ENCODE assay signal across 8 cellular contexts in genomic region chr20:58308290-58308679, GRCh38. TPM values are rescaled to one million over a fixed set of nuclear protein-coding genes. Genes with fewer than 3 reads are reported as not detected.
A peak's percentile ranks its signal among the peaks of the same experiment; 100 is the strongest.
DNase-seq lines count a peak whose midpoint lies in the region; ATAC-seq, FAIRE-seq and TF ChIP-seq lines count a peak whose summit lies in the region.

No MANE protein-coding gene starts in this region.

- TF ChIP-seq POLR2A in GM18505 (IDR thresholded peaks at IDR 0.05; ENCODE audit: borderline replicate concordance, extremely low read depth, insufficient read depth, insufficient read length): no peak

- peak overlapping the region; percentile 79 for H3K4me3 Mint-ChIP-seq in activated CD4-positive, alpha-beta T cell treated with anti-CD3 and anti-CD28 coated beads for 36 hours
- peak overlapping the region; percentile 82 for H3K4me3 Mint-ChIP-seq in activated naive CD8-positive, alpha-beta T cell treated with anti-CD3 and anti-CD28 coated beads, Interleukin-2, amount 50 U/mL, for 24 hours

- POLR2A ChIA-PET in activated CD4-positive, alpha-beta T cell treated with anti-CD3 and anti-CD28 coated beads for 36 hours (lab: Charles Lee): no interaction called here

- H3K36me3 Mint-ChIP-seq in activated CD4-positive, alpha-beta T cell treated with anti-CD3 and anti-CD28 coated beads for 36 hours (ENCODE audit: low read depth): peaks cover 21% of the 10 kb centered on the region
- peaks cover 16% of the 10 kb centered on the region for H3K36me3 Mint-ChIP-seq in activated naive CD8-positive, alpha-beta T cell treated with anti-CD3 and anti-CD28 coated beads, Interleukin-2, amount 50 U/mL, for 24 hours (ENCODE audit: low read depth)

- H3K9me3 Mint-ChIP-seq in activated CD4-positive, alpha-beta T cell treated with anti-CD3 and anti-CD28 coated beads for 36 hours (ENCODE audit: low read depth): no peaks in the 10 kb centered on the region
- H3K9me3 Mint-ChIP-seq in activated naive CD8-positive, alpha-beta T cell treated with anti-CD3 and anti-CD28 coated beads, Interleukin-2, amount 50 U/mL, for 24 hours: no peaks in the 10 kb centered on the region

- peaks cover 4 to 6% of the 10 kb centered on the region in 2 donors for H3K4me1 ChIP-seq in kidney (ENCODE audit: control insufficient read depth in 1 of 2, insufficient read depth in 1 of 2, low read depth in 1 of 2, low read length in 2 of 2)

- no peak for TF ChIP-seq CTCF in kidney (IDR thresholded peaks at IDR 0.05; ENCODE audit: borderline replicate concordance, extremely low read depth, insufficient read depth)

- H3K36me3 ChIP-seq in kidney (ENCODE audit: control insufficient read depth in 1 of 2, insufficient read depth in 2 of 2, low read length in 2 of 2): peaks cover 0 to 4% of the 10 kb centered on the region in 2 donors

- H3K27me3 Mint-ChIP-seq in activated CD4-positive, alpha-beta T cell treated with anti-CD3 and anti-CD28 coated beads for 36 hours: no peaks in the 10 kb centered on the region
- no peaks in the 10 kb centered on the region for H3K27me3 Mint-ChIP-seq in activated naive CD8-positive, alpha-beta T cell treated with anti-CD3 and anti-CD28 coated beads, Interleukin-2, amount 50 U/mL, for 24 hours

- no peak overlapping the region for H3K27ac ChIP-seq in kidney (ENCODE audit: low read depth in 2 of 2, low read length in 2 of 2)
- peak overlapping the region; percentile 53 for H3K27ac ChIP-seq in temporal lobe (ENCODE audit: low read depth, low read length)

- H3K4me3 ChIP-seq in kidney (ENCODE audit: low read length in 2 of 2): peak overlapping the region; percentile 71 to 84

- peak overlapping the region in 1 of 2 donors; percentile 58 for H3K9ac ChIP-seq in kidney (ENCODE audit: low read length in 2 of 2)

- FAIRE-seq in kidney (lab: Jason Lieb, UNC): no peak

- peak; percentile 32 for DNase-seq in activated CD4-positive, alpha-beta T cell treated with anti-CD3 and anti-CD28 coated beads for 36 hours
- DNase-seq in activated CD4-positive, alpha-beta T cell treated with anti-CD3 and anti-CD28 coated beads for 48 hours: no peak
- no peak for DNase-seq in activated naive CD8-positive, alpha-beta T cell treated with anti-CD3 and anti-CD28 coated beads, Interleukin-2, amount 50 U/mL, for 24 hours
- no peak for DNase-seq in kidney
- no peak for DNase-seq in NCI-H187 (lab: John Stamatoyannopoulos, UW)

- peak overlapping the region; percentile 90 for H3K27ac Mint-ChIP-seq in activated CD4-positive, alpha-beta T cell treated with anti-CD3 and anti-CD28 coated beads for 36 hours
- peak overlapping the region; percentile 85 for H3K27ac Mint-ChIP-seq in activated naive CD8-positive, alpha-beta T cell treated with anti-CD3 and anti-CD28 coated beads, Interleukin-2, amount 50 U/mL, for 24 hours

- intact Hi-C loops in activated CD4-positive, alpha-beta T cell treated with anti-CD3 and anti-CD28 coated beads for 36 hours (cut with DNase I, micrococcal nuclease): loop anchor here (2.0 to 10.0 kb wide), 6 partner anchors 56 to 957 kb away; partner anchors contain the start of genes RAE1 (in 1 of the 2) and ZNF831 (in 1 of the 2)
- intact Hi-C loops in kidney (cut with DNase I): loop anchor here (5.0 kb wide), 1 partner anchor 259 kb away; no protein-coding TSS in a partner anchor

- no peak for ATAC-seq in activated CD4-positive, alpha-beta T cell treated with anti-CD3 and anti-CD28 coated beads for 36 hours
- no peak for ATAC-seq in activated naive CD8-positive, alpha-beta T cell treated with anti-CD3 and anti-CD28 coated beads, Interleukin-2, amount 50 U/mL, for 24 hours
- ATAC-seq in GM18505 (IDR thresholded peaks at IDR 0.05; ENCODE audit: unreplicated experiment): no peak
- no peak for ATAC-seq in GM19035 (IDR thresholded peaks at IDR 0.05; ENCODE audit: unreplicated experiment)

- peaks cover 69% of the 10 kb centered on the region for H3K4me1 Mint-ChIP-seq in activated CD4-positive, alpha-beta T cell treated with anti-CD3 and anti-CD28 coated beads for 36 hours
- H3K4me1 Mint-ChIP-seq in activated naive CD8-positive, alpha-beta T cell treated with anti-CD3 and anti-CD28 coated beads, Interleukin-2, amount 50 U/mL, for 24 hours: peaks cover 74% of the 10 kb centered on the region

- CTCF ChIA-PET in activated CD4-positive, alpha-beta T cell treated with anti-CD3 and anti-CD28 coated beads for 36 hours (lab: Charles Lee): interaction anchor here (0.6 to 0.9 kb wide), 3 partner anchors 143 to 748 kb away, joined by 3 to 4 read pairs (median 3); no protein-coding TSS in a partner anchor

- no peaks in the 10 kb centered on the region for H3K9me3 ChIP-seq in kidney (ENCODE audit: control insufficient read depth in 1 of 2, low read length in 2 of 2)

RNA-seq across cellular contexts. Expression of gene RAB22A, which starts 1.2 kb away (rescaled TPM):
- 1 to 10 TPM; 9.3 TPM for total RNA-seq in activated CD4-positive, alpha-beta T cell treated with anti-CD3 and anti-CD28 coated beads for 36 hours
- total RNA-seq in kidney (20.7 TPM), temporal lobe (32.9 TPM)
- polyA plus RNA-seq in kidney (ENCODE audit: insufficient read depth, low read depth, low replicate concordance): 7.0 TPM
